In genomic region chr7:24653316-24654085, GRCh38 we compare ENCODE assay signal across 12 cellular contexts.
DNase-seq lines count a peak whose midpoint lies in the region; ATAC-seq, FAIRE-seq and TF ChIP-seq lines count a peak whose summit lies in the region.
"Had no signal": no experiment of that assay in that cellular context is flagged by ENCODE, and none has a peak within 500 bp of the region (broad histone marks: within the 10 kb centered on the region; RNA-seq: fewer than 3 reads in every experiment).

No MANE protein-coding gene starts in this region.

- DNase-seq in bronchial epithelial cell (ENCODE audit: low read depth) (peak; percentile 17), COR-L47 (lab: John Stamatoyannopoulos, UW) (no peak), NCI-H2081 treated with DMSO at 0.1 percent for 48 hours (lab: John Stamatoyannopoulos, UW) (no peak), Caco-2 (no peak)
- no peak for DNase-seq in naive thymus-derived CD8-positive, alpha-beta T cell
- DNase-seq: activated CD4-positive, alpha-beta T cell treated with anti-CD3 and anti-CD28 coated beads for 1 hour had no signal

- H3K9me3 Mint-ChIP-seq in naive thymus-derived CD8-positive, alpha-beta T cell, result no peaks in the 10 kb centered on the region
- H3K9me3 Mint-ChIP-seq in Caco-2 (ENCODE audit: unreplicated experiment), result no peaks in the 10 kb centered on the region
- H3K9me3 Mint-ChIP-seq: type B pancreatic cell had no signal

- CTCF ChIA-PET in Caco-2 (lab: Charles Lee), result no interaction called here

- intact Hi-C loops in Caco-2 (cut with micrococcal nuclease; ENCODE audit: unreplicated experiment), result no loop called here

- peak overlapping the region in 3 of 10 experiments; percentile 6 to 37 (median 28); a peak in 4 of 20 replicates for H3K4me3 ChIP-seq in BLaER1 treated with 17β-estradiol and CSF1 and Interleukin-3, amounts not matched to agents 10 nM and 100 nM
- H3K4me3 ChIP-seq in KMS-11 (IDR thresholded peaks at IDR 0.05; ENCODE audit: insufficient read depth, low read depth, low read length) (no peak overlapping the region), bronchial epithelial cell (ENCODE audit: low read depth, low read length) (no peak overlapping the region), Caco-2 (ENCODE audit: low read depth, low read length) (no peak overlapping the region)

- peak overlapping the region in 3 of 11 experiments; percentile 10 to 29 (median 29); a peak in 2 of 22 replicates for H3K27ac ChIP-seq in BLaER1 treated with 17β-estradiol and CSF1 and Interleukin-3, amounts not matched to agents 10 nM and 100 nM
- H3K27ac ChIP-seq in KMS-11, result no peak overlapping the region; the same call in 1 of the 2 replicates
- H3K27ac ChIP-seq: epithelial cell of prostate, parathyroid adenoma had no signal

- no peaks in the 10 kb centered on the region for H3K79me2 ChIP-seq in KMS-11 (ENCODE audit: insufficient read depth, low read depth)
- H3K79me2 ChIP-seq: parathyroid adenoma had no signal

- H3K27ac Mint-ChIP-seq in naive thymus-derived CD8-positive, alpha-beta T cell, result peak overlapping the region in 6 of 10 donors; percentile 16 to 82 (median 22)
- H3K27ac Mint-ChIP-seq in Caco-2 (ENCODE audit: unreplicated experiment), result no peak overlapping the region
- H3K27ac Mint-ChIP-seq: type B pancreatic cell had no signal

- no peak overlapping the region for H2AFZ ChIP-seq in KMS-11 (ENCODE audit: low read depth)
- H2AFZ ChIP-seq: parathyroid adenoma had no signal

- H3K9me3 ChIP-seq in BLaER1 treated with 17β-estradiol and CSF1 and Interleukin-3, amounts not matched to agents 10 nM and 100 nM (replicated peaks in 1 of 11), result peaks cover 0 to 6% (median 0%) of the 10 kb centered on the region in 11 experiments; a peak in 1 of 22 replicates
- H3K9me3 ChIP-seq in Caco-2, result no peaks in the 10 kb centered on the region

- peaks cover 0 to 33% (median 25%) of the 10 kb centered on the region in 3 donors for H3K36me3 Mint-ChIP-seq in naive thymus-derived CD8-positive, alpha-beta T cell
- peaks cover 5% of the 10 kb centered on the region for H3K36me3 Mint-ChIP-seq in Caco-2 (ENCODE audit: insufficient read depth, unreplicated experiment)

- H3K4me1 ChIP-seq in BLaER1 treated with 17β-estradiol and CSF1 and Interleukin-3, amounts not matched to agents 10 nM and 100 nM, result peaks cover 0 to 11% (median 0%) of the 10 kb centered on the region in 10 experiments; a peak in 3 of 20 replicates
- H3K4me1 ChIP-seq in KMS-11 (ENCODE audit: low read depth, poor library complexity, severe bottlenecking), result peaks cover 18% of the 10 kb centered on the region
- no peaks in the 10 kb centered on the region for H3K4me1 ChIP-seq in Caco-2
- H3K4me1 ChIP-seq: parathyroid adenoma had no signal

- H3K4me1 Mint-ChIP-seq in naive thymus-derived CD8-positive, alpha-beta T cell, result peaks cover 0 to 22% (median 13%) of the 10 kb centered on the region in 4 donors
- no peaks in the 10 kb centered on the region for H3K4me1 Mint-ChIP-seq in Caco-2 (ENCODE audit: low read depth, unreplicated experiment)

- BruUV-seq in Caco-2 (replicated peaks; lab: Mats Ljungman, UMichigan), result no TSS peak

- peak overlapping the region in 9 of 11 experiments; percentile 6 to 70 (median 32); a peak in 14 of 22 replicates for H3K4me2 ChIP-seq in BLaER1 treated with 17β-estradiol and CSF1 and Interleukin-3, amounts not matched to agents 10 nM and 100 nM
- H3K4me2 ChIP-seq in KMS-11, result peak overlapping the region; percentile 20

- H3K36me3 ChIP-seq in BLaER1 treated with 17β-estradiol and CSF1 and Interleukin-3, amounts not matched to agents 10 nM and 100 nM, result peaks cover 0 to 55% (median 19%) of the 10 kb centered on the region in 11 experiments; a peak in 15 of 22 replicates
- H3K36me3 ChIP-seq in KMS-11 (ENCODE audit: insufficient read depth) (0 out of 2 replicates have a peak, but pooled peaks cover 3% of the 10 kb centered on the region), bronchial epithelial cell (ENCODE audit: control insufficient read depth, insufficient read depth, low read length) (no peaks in the 10 kb centered on the region), Caco-2 (ENCODE audit: control insufficient read depth, insufficient read depth, low read length) (no peaks in the 10 kb centered on the region)

- FAIRE-seq in bronchial epithelial cell (lab: Jason Lieb, UNC), result no peak

- no peak for ATAC-seq in naive thymus-derived CD8-positive, alpha-beta T cell
- ATAC-seq in HG03378 (IDR thresholded peaks at IDR 0.05; ENCODE audit: unreplicated experiment), result no peak

- no peaks in the 10 kb centered on the region for H3K27me3 ChIP-seq in BLaER1 treated with 17β-estradiol and CSF1 and Interleukin-3, amounts not matched to agents 10 nM and 100 nM
- H3K27me3 ChIP-seq in KMS-11 (ENCODE audit: insufficient read depth, low read depth) (no peaks in the 10 kb centered on the region), bronchial epithelial cell (ENCODE audit: control insufficient read depth, insufficient read depth, low read length) (no peaks in the 10 kb centered on the region), Caco-2 (replicated peaks; ENCODE audit: control insufficient read depth, insufficient read depth, low read length) (no peaks in the 10 kb centered on the region)

- peak overlapping the region in 2 of 11 experiments; percentile 40 to 68; a peak in 3 of 22 replicates for H3K9ac ChIP-seq in BLaER1 treated with 17β-estradiol and CSF1 and Interleukin-3, amounts not matched to agents 10 nM and 100 nM
- H3K9ac ChIP-seq in KMS-11, result no peak overlapping the region
- H3K9ac ChIP-seq: parathyroid adenoma had no signal

- H3K27me3 Mint-ChIP-seq in naive thymus-derived CD8-positive, alpha-beta T cell, result no peaks in the 10 kb centered on the region
- no peaks in the 10 kb centered on the region for H3K27me3 Mint-ChIP-seq in Caco-2 (ENCODE audit: insufficient read depth, unreplicated experiment)
- H3K27me3 Mint-ChIP-seq: type B pancreatic cell had no signal

- H3K4me3 Mint-ChIP-seq in naive thymus-derived CD8-positive, alpha-beta T cell, result peak overlapping the region; percentile 40 to 79 (median 62)
- no peak overlapping the region for H3K4me3 Mint-ChIP-seq in Caco-2 (ENCODE audit: unreplicated experiment)
- H3K4me3 Mint-ChIP-seq: type B pancreatic cell had no signal

- no peak for TF ChIP-seq CTCF in KMS-11 (conservative IDR thresholded peaks at IDR 0.05; ENCODE audit: low read depth, low read length)
- TF ChIP-seq CTCF in bronchial epithelial cell (IDR thresholded peaks at IDR 0.05; ENCODE audit: insufficient read depth, low read length, severe bottlenecking), result no peak
- TF ChIP-seq CTCF in Caco-2 (IDR thresholded peaks at IDR 0.05; ENCODE audit: insufficient read depth in 1 of 2, low read depth in 1 of 2, low read length in 1 of 2, severe bottlenecking in 1 of 2, unreplicated experiment in 1 of 2), result no peak

- H4K20me1 ChIP-seq in BLaER1 treated with 17β-estradiol and CSF1 and Interleukin-3, amounts not matched to agents 10 nM and 100 nM, result no peaks in the 10 kb centered on the region
- H4K20me1 ChIP-seq in KMS-11 (ENCODE audit: insufficient read depth), result no peaks in the 10 kb centered on the region

- POLR2A ChIA-PET in naive thymus-derived CD8-positive, alpha-beta T cell (lab: Charles Lee), result interaction anchor here (0.6 kb wide), 1 partner anchor 12 kb away, joined by 3 read pairs; no protein-coding TSS in a partner anchor
- POLR2A ChIA-PET in Caco-2 (lab: Charles Lee), result no interaction called here
